1 cellular context compared by ENCODE assay signal in the genomic region with DNA sequence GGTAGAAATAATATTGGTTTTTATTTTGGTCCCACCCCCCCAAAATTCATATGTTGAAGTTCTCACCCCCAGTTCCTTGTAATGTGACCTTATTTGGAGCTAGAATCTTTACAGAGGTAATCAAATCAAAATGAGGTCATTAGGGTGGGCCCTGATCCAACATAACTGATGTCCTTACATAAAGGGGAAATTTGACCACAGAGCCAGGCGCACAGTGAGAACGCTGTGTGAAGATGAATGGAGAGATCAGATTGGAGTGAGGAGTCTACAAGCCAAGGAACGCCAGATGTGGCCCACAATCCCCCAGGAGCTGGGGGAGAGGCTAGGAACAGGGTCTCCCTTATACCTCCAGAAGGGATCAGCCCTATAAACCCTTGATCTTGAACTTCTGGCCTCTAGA.
TF ChIP-seq lines count a peak whose summit lies in the region.

No MANE protein-coding gene starts in this region.

TF ChIP-seq in H1, 55 proteins besides CTCF, POLR2A, EP300 and RAD21 (continued from another document):
- TF ChIP-seq SP1 (IDR thresholded peaks at IDR 0.05; ENCODE audit: low read depth, low read length) (no peak), CTBP2 (IDR thresholded peaks at IDR 0.05; ENCODE audit: borderline replicate concordance, insufficient read depth, insufficient read length, low read length) (no peak), SIN3A (conservative IDR thresholded peaks at IDR 0.05 in 1 of 2, IDR thresholded peaks at IDR 0.05 in 1 of 2; ENCODE audit: low read depth in 1 of 2, low read length in 2 of 2) (no peak), TAF1 (IDR thresholded peaks at IDR 0.05; ENCODE audit: low read depth, low read length) (no peak), HDAC2 (IDR thresholded peaks at IDR 0.05; ENCODE audit: borderline replicate concordance in 1 of 2, low read depth in 2 of 2, low read length in 2 of 2) (no peak), TEAD4 (IDR thresholded peaks at IDR 0.05; ENCODE audit: low read depth, low read length) (no peak), TCF12 (IDR thresholded peaks at IDR 0.05; ENCODE audit: low read depth, low read length) (no peak), SUZ12 (IDR thresholded peaks at IDR 0.05; ENCODE audit: low read length) (no peak), POU5F1 (IDR thresholded peaks at IDR 0.05; ENCODE audit: low read depth, low read length) (no peak), NANOG (IDR thresholded peaks at IDR 0.05; ENCODE audit: insufficient read depth, low read depth, low read length, poor library complexity, severe bottlenecking) (no peak)
